Comparison of ENCODE assay signal across 7 cellular contexts in genomic region chr12:56687225-56688128, GRCh38. TPM values are rescaled to one million over a fixed set of nuclear protein-coding genes. Genes with fewer than 3 reads are reported as not detected.
DNase-seq lines count a peak whose midpoint lies in the region; ATAC-seq and TF ChIP-seq lines count a peak whose summit lies in the region.

No MANE protein-coding gene starts in this region.

- H3K36me3 ChIP-seq in esophagus squamous epithelium (peaks cover 0 to 10% (median 0%) of the 10 kb centered on the region in 3 donors), subcutaneous abdominal adipose tissue (ENCODE audit: control insufficient read depth in 5 of 5, insufficient read depth in 5 of 5, low read length in 5 of 5) (no peaks in the 10 kb centered on the region)
- H3K36me3 ChIP-seq in naive thymus-derived CD4-positive, alpha-beta T cell (ENCODE audit: control insufficient read depth in 2 of 3, insufficient read depth in 3 of 3, low read length in 3 of 3), result peaks cover 0 to 7% (median 0%) of the 10 kb centered on the region in 3 experiments

- POLR2A ChIA-PET in naive thymus-derived CD4-positive, alpha-beta T cell (lab: Charles Lee), result interaction anchor here (0.6 to 9.0 kb wide), 28 partner anchors 9 to 466 kb away, joined by 3 to 104 read pairs (median 4); partner anchors contain the start of genes ATP5F1B, BAZ2A, NACA and PRIM1

- no peak for TF ChIP-seq POLR2A in esophagus squamous epithelium (IDR thresholded peaks at IDR 0.05)

- H3K4me3 Mint-ChIP-seq in activated T-cell treated with anti-CD3 and anti-CD28 coated beads, Interleukin-2, amount 50 U/mL, for 24 hours, result peak overlapping the region; percentile 100
- peak overlapping the region; percentile 97 to 100 (median 100) for H3K4me3 Mint-ChIP-seq in naive thymus-derived CD4-positive, alpha-beta T cell

- no peaks in the 10 kb centered on the region for H3K27me3 Mint-ChIP-seq in activated T-cell treated with anti-CD3 and anti-CD28 coated beads, Interleukin-2, amount 50 U/mL, for 24 hours
- H3K27me3 Mint-ChIP-seq in naive thymus-derived CD4-positive, alpha-beta T cell, result no peaks in the 10 kb centered on the region

- peak overlapping the region; percentile 97 to 100 (median 100) for H3K9ac ChIP-seq in subcutaneous abdominal adipose tissue (ENCODE audit: low read length in 5 of 5)

- CTCF ChIA-PET in naive thymus-derived CD4-positive, alpha-beta T cell (lab: Charles Lee), result interaction anchor here (0.8 to 2.7 kb wide), 4 partner anchors 25 to 58 kb away, joined by 3 to 9 read pairs (median 4); partner anchors contain the start of gene NACA

- H3K4me1 ChIP-seq in esophagus squamous epithelium (peaks cover 7 to 56% (median 20%) of the 10 kb centered on the region in 3 donors), subcutaneous abdominal adipose tissue (ENCODE audit: control insufficient read depth in 5 of 5, insufficient read depth in 5 of 5, low read length in 5 of 5) (peaks cover 0 to 46% (median 43%) of the 10 kb centered on the region in 5 donors)
- H3K4me1 ChIP-seq in naive thymus-derived CD4-positive, alpha-beta T cell (ENCODE audit: control insufficient read depth in 2 of 2, insufficient read depth in 2 of 2, low read length in 2 of 2), result peaks cover 19 to 20% of the 10 kb centered on the region in 2 donors

- whole genome bisulfite sequencing in esophagus squamous epithelium, 2 donors, result 0% methylated on average over 31 to 36 of the region's 62 CpGs

- intact Hi-C loops in esophagus squamous epithelium (cut with DNase I), result loop anchor here (5.0 kb wide), 2 partner anchors 35 to 50 kb away; no protein-coding TSS in a partner anchor
- intact Hi-C loops in naive thymus-derived CD4-positive, alpha-beta T cell (cut with micrococcal nuclease), result loop anchor here (1.0 to 5.0 kb wide), 25 partner anchors 15 to 1065 kb away; partner anchors contain the start of genes NACA (in 2 of the 2), SPRYD4 (in 2 of the 2), BAZ2A (in 1 of the 2) and BLOC1S1 (in 1 of the 2)

- peaks cover 29% of the 10 kb centered on the region for H3K4me1 Mint-ChIP-seq in activated T-cell treated with anti-CD3 and anti-CD28 coated beads, Interleukin-2, amount 50 U/mL, for 24 hours (ENCODE audit: low read depth)
- H3K4me1 Mint-ChIP-seq in naive thymus-derived CD4-positive, alpha-beta T cell, result peaks cover 20 to 48% (median 40%) of the 10 kb centered on the region in 7 donors

- no peaks in the 10 kb centered on the region for H3K9me3 Mint-ChIP-seq in activated T-cell treated with anti-CD3 and anti-CD28 coated beads, Interleukin-2, amount 50 U/mL, for 24 hours
- peaks cover 0 to 3% (median 0%) of the 10 kb centered on the region in 11 donors for H3K9me3 Mint-ChIP-seq in naive thymus-derived CD4-positive, alpha-beta T cell

- H3K27me3 ChIP-seq in esophagus squamous epithelium (no peaks in the 10 kb centered on the region), subcutaneous abdominal adipose tissue (ENCODE audit: control insufficient read depth in 5 of 5, insufficient read depth in 4 of 5, low read length in 5 of 5) (no peaks in the 10 kb centered on the region)
- no peaks in the 10 kb centered on the region for H3K27me3 ChIP-seq in naive thymus-derived CD4-positive, alpha-beta T cell (ENCODE audit: control insufficient read depth in 2 of 2, insufficient read depth in 2 of 2, low read length in 2 of 2)

- peak overlapping the region; percentile 81 to 99 (median 94) for H3K4me3 ChIP-seq in esophagus squamous epithelium
- peak overlapping the region; percentile 80 for H3K4me3 ChIP-seq in naive thymus-derived CD4-positive, alpha-beta T cell (ENCODE audit: low read length)
- H3K4me3 ChIP-seq in subcutaneous abdominal adipose tissue (ENCODE audit: low read depth in 1 of 5, low read length in 5 of 5), result peak overlapping the region; percentile 74 to 98 (median 89)

- H3K36me3 Mint-ChIP-seq in activated T-cell treated with anti-CD3 and anti-CD28 coated beads, Interleukin-2, amount 50 U/mL, for 24 hours (ENCODE audit: low read depth), result peaks cover 60% of the 10 kb centered on the region
- peaks cover 0 to 25% (median 15%) of the 10 kb centered on the region in 5 donors for H3K36me3 Mint-ChIP-seq in naive thymus-derived CD4-positive, alpha-beta T cell

- H3K27ac Mint-ChIP-seq in activated T-cell treated with anti-CD3 and anti-CD28 coated beads, Interleukin-2, amount 50 U/mL, for 24 hours, result peak overlapping the region; percentile 100
- H3K27ac Mint-ChIP-seq in naive thymus-derived CD4-positive, alpha-beta T cell, result peak overlapping the region; percentile 95 to 100 (median 99)

- peak in 2 of 6 experiments; percentile 6 to 7 for TF ChIP-seq CTCF in esophagus squamous epithelium (IDR thresholded peaks at IDR 0.05)

- ATAC-seq in GM18517 (IDR thresholded peaks at IDR 0.05; ENCODE audit: unreplicated experiment) (peak; percentile 8), HG03045 (IDR thresholded peaks at IDR 0.05; ENCODE audit: unreplicated experiment) (peak; percentile 13)
- ATAC-seq in naive thymus-derived CD4-positive, alpha-beta T cell, result peak; percentile 63

- no peaks in the 10 kb centered on the region for H3K9me3 ChIP-seq in esophagus squamous epithelium
- no peaks in the 10 kb centered on the region for H3K9me3 ChIP-seq in naive thymus-derived CD4-positive, alpha-beta T cell (ENCODE audit: control insufficient read depth in 2 of 3, low read length in 3 of 3)
- H3K9me3 ChIP-seq in subcutaneous abdominal adipose tissue (ENCODE audit: control insufficient read depth in 5 of 5, low read length in 5 of 5), result no peaks in the 10 kb centered on the region

- peak; percentile 21 to 43 for DNase-seq in NOMO-1 (lab: John Stamatoyannopoulos, UW; ENCODE audit: unreplicated experiment in 2 of 2)
- peak; percentile 79 for DNase-seq in activated T-cell treated with anti-CD3 and anti-CD28 coated beads, Interleukin-2, amount 50 U/mL, for 24 hours
- DNase-seq in esophagus squamous epithelium (lab: John Stamatoyannopoulos, UW), result no peak
- DNase-seq in naive thymus-derived CD4-positive, alpha-beta T cell, result peak; percentile 39 to 74 (median 67)

- H3K27ac ChIP-seq in esophagus squamous epithelium (peak overlapping the region; percentile 98 to 100 (median 100)), subcutaneous abdominal adipose tissue (ENCODE audit: low read depth, low read length) (peak overlapping the region; percentile 100)
- H3K27ac ChIP-seq in naive thymus-derived CD4-positive, alpha-beta T cell (ENCODE audit: low read depth, low read length), result peak overlapping the region; percentile 98

RNA-seq across cellular contexts. Expression of gene PTGES3, which starts 0.6 kb away (rescaled TPM):
- 100 to 1,000 TPM in 2 of 4 donors, 10 to 100 TPM in 2; 61.9 to 157 (median 100) TPM for total RNA-seq in esophagus squamous epithelium
- total RNA-seq in naive thymus-derived CD4-positive, alpha-beta T cell, result 100 to 1,000 TPM; 111 to 229 (median 153) TPM
- 100 to 1,000 TPM; 221 to 289 TPM for polyA plus RNA-seq in naive thymus-derived CD4-positive, alpha-beta T cell

RNA-seq across cellular contexts. Expression of gene NACA, which starts 37.6 kb away (rescaled TPM):
- total RNA-seq in esophagus squamous epithelium, result 1,000 to 10,000 TPM; 1,083 to 1,907 (median 1,546) TPM
- 1,000 to 10,000 TPM in 4 of 5 experiments, 100 to 1,000 TPM in 1; 834 to 1,486 (median 1,355) TPM for total RNA-seq in naive thymus-derived CD4-positive, alpha-beta T cell
- polyA plus RNA-seq in naive thymus-derived CD4-positive, alpha-beta T cell, result 1,000 to 10,000 TPM; 1,440 to 1,626 TPM

RNA-seq across cellular contexts. Expression of gene ATP5F1B, which starts 41.7 kb away (rescaled TPM):
- 100 to 1,000 TPM; 337 to 726 (median 526) TPM for total RNA-seq in esophagus squamous epithelium
- 100 to 1,000 TPM; 217 to 476 (median 267) TPM for total RNA-seq in naive thymus-derived CD4-positive, alpha-beta T cell
- polyA plus RNA-seq in naive thymus-derived CD4-positive, alpha-beta T cell, result 100 to 1,000 TPM; 658 to 688 TPM

RNA-seq across cellular contexts. Expression of gene BAZ2A, which starts 57.4 kb away (rescaled TPM):
- 10 to 100 TPM; 36.7 to 65.3 (median 59.8) TPM for total RNA-seq in esophagus squamous epithelium
- total RNA-seq in naive thymus-derived CD4-positive, alpha-beta T cell, result 100 to 1,000 TPM; 127 to 230 (median 191) TPM
- 10 to 100 TPM; 24.8 to 45.1 TPM for polyA plus RNA-seq in naive thymus-derived CD4-positive, alpha-beta T cell

Comparison
In these comparisons a context has a peak if more than half of its experiments do, and no peak if none do; other contexts are left out.
1. ATAC-seq: peak in every context shown above with its lines; median percentile 63 in naive thymus-derived CD4-positive, alpha-beta T cell; 13 in HG03045; 8 in GM18517.